ENCODE assay signal across 21 cellular contexts in the genomic region with DNA sequence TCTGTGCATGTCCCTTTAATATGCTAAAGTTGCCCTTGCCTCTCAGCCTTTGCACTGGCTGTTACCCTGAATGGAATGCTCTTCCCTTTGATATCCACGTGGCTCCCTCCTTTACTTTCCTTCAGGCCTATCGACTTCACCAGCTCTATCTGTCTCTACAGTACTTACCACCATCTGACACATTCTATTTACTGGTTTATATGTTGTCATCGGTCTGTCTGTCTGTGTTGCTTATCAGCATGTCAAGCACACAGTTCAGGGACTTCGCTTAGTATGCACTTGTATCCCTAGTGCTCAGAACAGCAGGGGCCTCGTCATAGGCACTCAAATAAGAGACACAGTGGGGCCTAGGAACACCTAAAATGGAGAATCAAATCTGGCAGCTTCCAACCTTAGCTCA. TPM values are rescaled to one million over a fixed set of nuclear protein-coding genes. Genes with fewer than 3 reads are reported as not detected.
DNase-seq lines count a peak whose midpoint lies in the region; ATAC-seq and TF ChIP-seq lines count a peak whose summit lies in the region.
"Had no signal": no experiment of that assay in that cellular context is flagged by ENCODE, and none has a peak within 500 bp of the region (broad histone marks: within the 10 kb centered on the region; RNA-seq: fewer than 3 reads in every experiment).

No MANE protein-coding gene starts in this region.

- no TSS peak for BruUV-seq in Panc1 (replicated peaks; lab: Mats Ljungman, UMichigan)

- intact Hi-C loops in Panc1 (cut with micrococcal nuclease; ENCODE audit: unreplicated experiment) = no loop called here
- intact Hi-C loops in left ventricle myocardium inferior (cut with micrococcal nuclease) = no loop called here
- intact Hi-C loops in CD4-positive, alpha-beta T cell (cut with DNase I, micrococcal nuclease) = no loop called here

- H3K4me2 ChIP-seq in smooth muscle cell = no peak overlapping the region

- POLR2A ChIA-PET in Panc1 (lab: Charles Lee) = no interaction called here
- POLR2A ChIA-PET in CD4-positive, alpha-beta T cell (lab: Charles Lee) = no interaction called here

- H3K36me3 ChIP-seq in cardiac muscle cell (no peaks in the 10 kb centered on the region), right atrium auricular region (no peaks in the 10 kb centered on the region), Panc1 (ENCODE audit: control insufficient read depth, insufficient read depth, low read length) (no peaks in the 10 kb centered on the region), left ventricle myocardium inferior (no peaks in the 10 kb centered on the region), smooth muscle cell (ENCODE audit: low read depth) (no peaks in the 10 kb centered on the region)
- H3K36me3 ChIP-seq: SJCRH30 had no signal

- H3K4me3 ChIP-seq in cardiac muscle cell = no peak overlapping the region
- H3K4me3 ChIP-seq in right atrium auricular region = no peak overlapping the region
- no peak overlapping the region for H3K4me3 ChIP-seq in Panc1 (ENCODE audit: low read depth in 2 of 2, low read length in 2 of 2)
- no peak overlapping the region for H3K4me3 ChIP-seq in left ventricle myocardium inferior
- H3K4me3 ChIP-seq in smooth muscle cell = no peak overlapping the region
- H3K4me3 ChIP-seq: SJCRH30 had no signal

- DNase-seq in cardiac muscle cell (ENCODE audit: low read depth in 1 of 2, low spot score in 1 of 2) = peak in 1 of 2 donors; percentile 68
- no peak for DNase-seq in right atrium auricular region (ENCODE audit: low spot score)
- no peak for DNase-seq in Panc1 (ENCODE audit: low read depth, low spot score)
- no peak for DNase-seq in left ventricle myocardium inferior
- DNase-seq in smooth muscle cell (lab: John Stamatoyannopoulos, UW; ENCODE audit: unreplicated experiment) = no peak
- no peak for DNase-seq in DMS53 (lab: John Stamatoyannopoulos, UW)
- no peak for DNase-seq in NCI-H510A treated with DMSO at 0.1 percent for 48 hours (lab: John Stamatoyannopoulos, UW)
- DNase-seq in CD4-positive, alpha-beta T cell = no peak
- DNase-seq: Calu3; CD4-positive, alpha-beta memory T cell; EL; H7; NCI-H1092 treated with DMSO at 0.1 percent for 48 hours; NCI-H146; NCI-H2029 treated with DMSO at 0.1 percent for 48 hours; NCI-H2171 treated with DMSO at 0.1 percent for 48 hours; NCI-H446; NCI-H748 treated with DMSO at 0.1 percent for 48 hours; SJCRH30 had no signal

- CTCF ChIA-PET in Panc1 (lab: Charles Lee) = no interaction called here
- CTCF ChIA-PET in CD4-positive, alpha-beta T cell (lab: Charles Lee) = no interaction called here

- H3K4me3 Mint-ChIP-seq in CD4-positive, alpha-beta T cell = no peak overlapping the region
- H3K4me3 Mint-ChIP-seq: CD4-positive, alpha-beta memory T cell; IgD-negative memory B cell had no signal

- peak overlapping the region; percentile 74 for H3K27ac ChIP-seq in cardiac muscle cell
- peak overlapping the region in 1 of 2 donors; percentile 1 for H3K27ac ChIP-seq in right atrium auricular region
- H3K27ac ChIP-seq in Panc1 (ENCODE audit: low read length) = no peak overlapping the region
- H3K27ac ChIP-seq in left ventricle myocardium inferior (replicated peaks) = peak overlapping the region; percentile 78
- H3K27ac ChIP-seq in smooth muscle cell (ENCODE audit: low read depth) = no peak overlapping the region
- H3K27ac ChIP-seq in CD4-positive, alpha-beta T cell (ENCODE audit: low read depth, low read length) = no peak overlapping the region
- H3K27ac ChIP-seq: RWPE1, SJCRH30 had no signal

- no peaks in the 10 kb centered on the region for H3K27me3 ChIP-seq in cardiac muscle cell
- H3K27me3 ChIP-seq in right atrium auricular region = no peaks in the 10 kb centered on the region
- H3K27me3 ChIP-seq in Panc1 (ENCODE audit: control insufficient read depth, insufficient read depth, low read length) = no peaks in the 10 kb centered on the region
- H3K27me3 ChIP-seq in left ventricle myocardium inferior (ENCODE audit: low read depth) = no peaks in the 10 kb centered on the region
- H3K27me3 ChIP-seq in smooth muscle cell (ENCODE audit: low read depth) = no peaks in the 10 kb centered on the region
- H3K27me3 ChIP-seq in CD4-positive, alpha-beta T cell (ENCODE audit: control insufficient read depth, insufficient read depth, low read length) = no peaks in the 10 kb centered on the region
- H3K27me3 ChIP-seq: SJCRH30 had no signal

- peaks cover 33% of the 10 kb centered on the region for H3K4me1 ChIP-seq in cardiac muscle cell (ENCODE audit: low read depth)
- no peaks in the 10 kb centered on the region for H3K4me1 ChIP-seq in right atrium auricular region
- no peaks in the 10 kb centered on the region for H3K4me1 ChIP-seq in Panc1 (ENCODE audit: control insufficient read depth, insufficient read depth, low read length)
- H3K4me1 ChIP-seq in left ventricle myocardium inferior = peaks cover 34% of the 10 kb centered on the region
- no peaks in the 10 kb centered on the region for H3K4me1 ChIP-seq in smooth muscle cell (ENCODE audit: low read depth)

- H2AFZ ChIP-seq in smooth muscle cell (ENCODE audit: low read depth) = peak overlapping the region; percentile 63

- no peaks in the 10 kb centered on the region for H3K4me1 Mint-ChIP-seq in CD4-positive, alpha-beta T cell (ENCODE audit: low read depth)
- H3K4me1 Mint-ChIP-seq: CD4-positive, alpha-beta memory T cell had no signal

- WGBS in smooth muscle cell (ENCODE audit: low lambda C conversion rate) = 50% methylated on average over 5 of the region's 5 CpGs

- H3K36me3 Mint-ChIP-seq in CD4-positive, alpha-beta T cell (ENCODE audit: low read depth) = no peaks in the 10 kb centered on the region
- H3K36me3 Mint-ChIP-seq: CD4-positive, alpha-beta memory T cell had no signal

- TF ChIP-seq CTCF in cardiac muscle cell (IDR thresholded peaks at IDR 0.05; ENCODE audit: low read depth, low read length) (no peak), right atrium auricular region (IDR thresholded peaks at IDR 0.05) (no peak), Panc1 (IDR thresholded peaks at IDR 0.05) (no peak), left ventricle myocardium inferior (IDR thresholded peaks at IDR 0.05; ENCODE audit: borderline replicate concordance) (no peak), smooth muscle cell (IDR thresholded peaks at IDR 0.05; ENCODE audit: borderline replicate concordance, insufficient read depth, poor library complexity, severe bottlenecking) (no peak)
- no peak for TF ChIP-seq CTCF in CD4-positive, alpha-beta T cell (IDR thresholded peaks at IDR 0.05)

- no peaks in the 10 kb centered on the region for H3K27me3 Mint-ChIP-seq in CD4-positive, alpha-beta T cell

- H3K79me2 ChIP-seq in smooth muscle cell (ENCODE audit: low read depth) = no peaks in the 10 kb centered on the region

- H4K20me1 ChIP-seq in smooth muscle cell (ENCODE audit: low read depth) = no peaks in the 10 kb centered on the region

- ATAC-seq in Panc1 = 0 out of 2 replicates have a peak, but pooled peaks have one; percentile 12
- no peak for ATAC-seq in CD4-positive, alpha-beta T cell (ENCODE audit: poor library complexity)

- H3K9me3 Mint-ChIP-seq in CD4-positive, alpha-beta T cell = no peaks in the 10 kb centered on the region

- no peaks in the 10 kb centered on the region for H3K9me3 ChIP-seq in cardiac muscle cell (ENCODE audit: low read depth)
- no peaks in the 10 kb centered on the region for H3K9me3 ChIP-seq in right atrium auricular region
- H3K9me3 ChIP-seq in Panc1 (ENCODE audit: control insufficient read depth, insufficient read depth, low read depth, low read length) = no peaks in the 10 kb centered on the region
- H3K9me3 ChIP-seq in left ventricle myocardium inferior (replicated peaks) = no peaks in the 10 kb centered on the region
- H3K9me3 ChIP-seq in smooth muscle cell (replicated peaks; ENCODE audit: low read depth) = no peaks in the 10 kb centered on the region
- no peaks in the 10 kb centered on the region for H3K9me3 ChIP-seq in CD4-positive, alpha-beta T cell (ENCODE audit: control insufficient read depth, low read length)
- H3K9me3 ChIP-seq: SJCRH30 had no signal

- in situ Hi-C loops in Panc1 (cut with HindIII; ENCODE audit: low pct_unique_long_range_greater_than_20kb, low sequenced_read_pairs) = no loop called here

- H3K9ac ChIP-seq in smooth muscle cell (ENCODE audit: low read depth) = no peak overlapping the region

- H3F3A ChIP-seq in smooth muscle cell (ENCODE audit: low read depth) = no peaks in the 10 kb centered on the region

- no peak overlapping the region for H3K27ac Mint-ChIP-seq in CD4-positive, alpha-beta T cell

RNA-seq across cellular contexts. Expression of a gene that starts 35.2 kb away (rescaled TPM):
- 4.4 and 7.7 TPM in 2 replicates for total RNA-seq in cardiac muscle cell
- polyA plus RNA-seq in cardiac muscle cell = 16.1 and 23.8 TPM in 2 replicates
- 10 to 100 TPM in 1 of 2 donors, 1 to 10 TPM in 1; 6.5 to 14.9 TPM for total RNA-seq in right atrium auricular region
- total RNA-seq in Panc1 (2021; ENCODE audit: unreplicated experiment) = 8.3 TPM
- 7.0 TPM for polyA plus RNA-seq in Panc1 (2012; ENCODE audit: insufficient read length)
- 5.1 TPM for total RNA-seq in left ventricle myocardium inferior
- total RNA-seq in smooth muscle cell = 29.8 and 30.4 TPM in 2 replicates
- polyA plus RNA-seq in smooth muscle cell = 40.6 and 46.6 TPM in 2 replicates
- total RNA-seq in CD4-positive, alpha-beta T cell = 1 to 10 TPM; 6.8 to 8.1 TPM

Comparison
In these comparisons a context has a peak if more than half of its experiments do, and no peak if none do; other contexts are left out.
1. H3K27ac ChIP-seq: peak in cardiac muscle cell (single experiment) and left ventricle myocardium inferior (single experiment); none in Panc1 (single experiment), smooth muscle cell (single experiment) and CD4-positive, alpha-beta T cell (single experiment).